ENCODE assay signal across 8 cellular contexts in genomic region chr19:16325671-16326400, GRCh38. TPM values are rescaled to one million over a fixed set of nuclear protein-coding genes. Genes with fewer than 3 reads are reported as not detected.
DNase-seq lines count a peak whose midpoint lies in the region; ATAC-seq and TF ChIP-seq lines count a peak whose summit lies in the region.

No MANE protein-coding gene starts in this region.

- under 1% methylated on average over 76 of the region's 76 CpGs for WGBS in HUES64

- TF ChIP-seq CTCF in AG09309 (IDR thresholded peaks at IDR 0.05; ENCODE audit: control insufficient read depth, insufficient read depth, low read depth, low read length, missing control alignments) (no peak), fibroblast of villous mesenchyme (IDR thresholded peaks at IDR 0.05; ENCODE audit: insufficient read depth, low read depth, low read length) (no peak), parathyroid adenoma (IDR thresholded peaks at IDR 0.05) (no peak)

- peak overlapping the region; percentile 89 for H3K4me3 ChIP-seq in AG09309 (ENCODE audit: control insufficient read depth, low read depth, low read length)
- H3K4me3 ChIP-seq in HUES64 (ENCODE audit: low read length) = peak overlapping the region; percentile 61
- H3K4me3 ChIP-seq in fibroblast of villous mesenchyme (ENCODE audit: low read depth, low read length) = peak overlapping the region; percentile 65
- H3K4me3 ChIP-seq in parathyroid adenoma (ENCODE audit: low read depth, low read length) = peak overlapping the region; percentile 70

- peak overlapping the region; percentile 33 for H2AFZ ChIP-seq in parathyroid adenoma

- H3K79me2 ChIP-seq in parathyroid adenoma = no peaks in the 10 kb centered on the region

- ATAC-seq in HG02610 (IDR thresholded peaks at IDR 0.05; ENCODE audit: unreplicated experiment) (no peak), HG03097 (IDR thresholded peaks at IDR 0.05; ENCODE audit: low FRiP score, unreplicated experiment) (no peak)

- peaks cover 91% of the 10 kb centered on the region for H3K27me3 ChIP-seq in HUES64 (ENCODE audit: insufficient read depth, low read length)
- H3K27me3 ChIP-seq in parathyroid adenoma (ENCODE audit: control insufficient read depth, insufficient read depth, low read length) = no peaks in the 10 kb centered on the region

- no peak overlapping the region for H3K9ac ChIP-seq in HUES64 (ENCODE audit: low read depth, low read length)
- H3K9ac ChIP-seq in parathyroid adenoma = no peak overlapping the region

- H3K27ac ChIP-seq in HUES64 (ENCODE audit: low read depth, low read length) = no peak overlapping the region
- peak overlapping the region; percentile 66 for H3K27ac ChIP-seq in parathyroid adenoma

- H3K9me3 ChIP-seq in HUES64 (ENCODE audit: insufficient read depth, low read depth, low read length) = no peaks in the 10 kb centered on the region
- H3K9me3 ChIP-seq in parathyroid adenoma (ENCODE audit: control insufficient read depth, low read length) = no peaks in the 10 kb centered on the region

- no peaks in the 10 kb centered on the region for H3K36me3 ChIP-seq in HUES64 (ENCODE audit: insufficient read depth, low read length)
- H3K36me3 ChIP-seq in parathyroid adenoma (ENCODE audit: control insufficient read depth, insufficient read depth, low read length) = no peaks in the 10 kb centered on the region

- H3K4me1 ChIP-seq in HUES64 (ENCODE audit: insufficient read depth, low read length) (no peaks in the 10 kb centered on the region), parathyroid adenoma (no peaks in the 10 kb centered on the region)

- H3K4me2 ChIP-seq in parathyroid adenoma (ENCODE audit: low read length) = peak overlapping the region; percentile 79

- DNase-seq in AG09309 (ENCODE audit: low read depth) (no peak), fibroblast of villous mesenchyme (ENCODE audit: low read depth) (no peak), NCI-H2196 (lab: John Stamatoyannopoulos, UW; ENCODE audit: unreplicated experiment) (no peak)
- DNase-seq in activated T-cell treated with anti-CD3 and anti-CD28 coated beads, Interleukin-2, amount 50 U/mL, for 1 hour = peak; percentile 59

RNA-seq across cellular contexts. Expression of gene KLF2, which starts 1.2 kb away (rescaled TPM):
- polyA plus RNA-seq in HUES64 (2013, experiment 1 of 2) = 0.10 TPM
- polyA plus RNA-seq in HUES64 (2013, experiment 2 of 2) = 0.19 TPM
- 3.0 and 6.8 TPM in 2 replicates for total RNA-seq in fibroblast of villous mesenchyme
